19 cellular contexts compared by ENCODE assay signal in the genomic region with DNA sequence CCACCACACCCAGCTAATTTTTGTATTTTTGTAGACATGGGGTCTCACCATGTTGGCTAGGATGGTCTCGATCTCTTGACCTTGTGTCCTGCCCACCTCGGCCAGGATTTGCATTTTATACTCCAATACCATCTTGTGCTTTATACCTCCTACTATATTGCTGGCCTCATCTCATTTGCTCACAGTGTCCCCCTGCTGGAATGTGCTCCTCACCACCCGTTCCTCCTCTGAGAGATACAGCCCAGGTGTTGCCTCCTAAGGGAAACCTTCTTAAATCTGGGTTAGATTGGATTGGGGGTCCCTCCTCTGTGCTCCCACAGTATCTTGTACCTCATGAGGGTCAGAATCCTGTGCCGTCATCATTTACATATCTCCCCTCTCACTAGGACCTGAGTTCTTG.
DNase-seq lines count a peak whose midpoint lies in the region; ATAC-seq and TF ChIP-seq lines count a peak whose summit lies in the region.
"Had no signal": no experiment of that assay in that cellular context is flagged by ENCODE, and none has a peak within 500 bp of the region (broad histone marks: within the 10 kb centered on the region; RNA-seq: fewer than 3 reads in every experiment).

No MANE protein-coding gene starts in this region.

- H3K27me3 ChIP-seq in brain microvascular endothelial cell (replicated peaks): no peaks in the 10 kb centered on the region
- H3K27me3 ChIP-seq: testis had no signal

- in situ Hi-C loops in brain microvascular endothelial cell (cut with HindIII; ENCODE audit: low pct_ligation_motif_present, low sequenced_read_pairs): no loop called here

- H3K27me3 Mint-ChIP-seq in natural killer cell (ENCODE audit: low read depth in 2 of 2): no peaks in the 10 kb centered on the region
- H3K27me3 Mint-ChIP-seq: activated naive CD4-positive, alpha-beta T cell treated with anti-CD3 and anti-CD28 coated beads, Interleukin-2, amount 10 ng/mL, durations not matched to agents 7 days and 5 days had no signal

- no peaks in the 10 kb centered on the region for H3K9me3 Mint-ChIP-seq in natural killer cell
- H3K9me3 Mint-ChIP-seq: activated naive CD4-positive, alpha-beta T cell treated with anti-CD3 and anti-CD28 coated beads, Interleukin-2, amount 10 ng/mL, durations not matched to agents 7 days and 5 days had no signal

- H3K36me3 Mint-ChIP-seq in natural killer cell: no peaks in the 10 kb centered on the region
- H3K36me3 Mint-ChIP-seq: activated naive CD4-positive, alpha-beta T cell treated with anti-CD3 and anti-CD28 coated beads, Interleukin-2, amount 10 ng/mL, durations not matched to agents 7 days and 5 days had no signal

- H3K36me3 ChIP-seq in brain microvascular endothelial cell (replicated peaks): peaks cover 24% of the 10 kb centered on the region

- H3K27ac Mint-ChIP-seq in natural killer cell: no peak overlapping the region
- H3K27ac Mint-ChIP-seq: activated naive CD4-positive, alpha-beta T cell treated with anti-CD3 and anti-CD28 coated beads, Interleukin-2, amount 10 ng/mL, durations not matched to agents 7 days and 5 days had no signal

- DNase-seq in AG09309 (ENCODE audit: low read depth): no peak
- peak; percentile 5 for DNase-seq in HT-29 (ENCODE audit: low spot score)
- no peak for DNase-seq in brain microvascular endothelial cell
- DNase-seq in iPS-NIHi7 (ENCODE audit: extremely low spot score): peak; percentile 31
- no peak for DNase-seq in natural killer cell
- no peak for DNase-seq in stimulated activated naive CD8-positive, alpha-beta T cell treated with anti-CD3 and anti-CD28 coated beads, Interleukin-15, Interleukin-2, amounts not matched to agents 100 U/mL and 50 U/mL, for 24 hours
- DNase-seq: activated naive CD4-positive, alpha-beta T cell treated with anti-CD3 and anti-CD28 coated beads, Interleukin-2, amount 10 ng/mL, durations not matched to agents 7 days and 5 days; Caco-2; dermis blood vessel endothelial cell; IMR-90; left colon; MV-4-11; NCI-H2029 treated with DMSO at 0.1 percent for 48 hours; SHP77 treated with DMSO at 0.1 percent for 48 hours; stimulated activated CD4-positive, alpha-beta T cell treated with anti-CD3 and anti-CD28 coated beads, Interleukin-4, amount 100 ng/mL, for 4 hours; testis had no signal

- no peak for ATAC-seq in natural killer cell
- ATAC-seq in HG03045 (IDR thresholded peaks at IDR 0.05; ENCODE audit: unreplicated experiment): no peak
- ATAC-seq in stimulated activated naive CD8-positive, alpha-beta T cell treated with anti-CD3 and anti-CD28 coated beads, Interleukin-15, Interleukin-2, amounts not matched to agents 100 U/mL and 50 U/mL, for 24 hours: no peak
- no peak for ATAC-seq in GM21825 (IDR thresholded peaks at IDR 0.05; ENCODE audit: unreplicated experiment)
- ATAC-seq: GM12878, left colon had no signal

- intact Hi-C loops in natural killer cell (cut with micrococcal nuclease): no loop called here

- H3K4me3 Mint-ChIP-seq in natural killer cell: no peak overlapping the region
- H3K4me3 Mint-ChIP-seq: activated naive CD4-positive, alpha-beta T cell treated with anti-CD3 and anti-CD28 coated beads, Interleukin-2, amount 10 ng/mL, durations not matched to agents 7 days and 5 days had no signal

- no peak overlapping the region for H3K27ac ChIP-seq in brain microvascular endothelial cell
- H3K27ac ChIP-seq: testis had no signal

- TF ChIP-seq CTCF in AG09309 (IDR thresholded peaks at IDR 0.05; ENCODE audit: control insufficient read depth, insufficient read depth, low read depth, low read length, missing control alignments): peak; percentile 10
- peak; percentile 54 for TF ChIP-seq CTCF in brain microvascular endothelial cell (IDR thresholded peaks at IDR 0.05; ENCODE audit: low read depth, low read length, missing control alignments)
- no peak for TF ChIP-seq CTCF in natural killer cell (IDR thresholded peaks at IDR 0.05)

- H3K4me1 Mint-ChIP-seq in natural killer cell: no peaks in the 10 kb centered on the region
- H3K4me1 Mint-ChIP-seq: activated naive CD4-positive, alpha-beta T cell treated with anti-CD3 and anti-CD28 coated beads, Interleukin-2, amount 10 ng/mL, durations not matched to agents 7 days and 5 days had no signal

- H3K4me3 ChIP-seq in AG09309 (ENCODE audit: control insufficient read depth, low read depth, low read length): no peak overlapping the region
- H3K4me3 ChIP-seq in brain microvascular endothelial cell (ENCODE audit: low read depth, low read length): no peak overlapping the region
- H3K4me3 ChIP-seq: GM12878, testis had no signal

Comparison
In these comparisons a context has a peak if more than half of its experiments do, and no peak if none do; other contexts are left out.
1. DNase-seq: peak in HT-29 (single experiment) and iPS-NIHi7 (single experiment); none in AG09309 (single experiment), brain microvascular endothelial cell (single experiment), natural killer cell (single experiment) and stimulated activated naive CD8-positive, alpha-beta T cell treated with anti-CD3 and anti-CD28 coated beads, Interleukin-15, Interleukin-2, amounts not matched to agents 100 U/mL and 50 U/mL, for 24 hours (single experiment).